8 cellular contexts compared by ENCODE assay signal in the genomic region with DNA sequence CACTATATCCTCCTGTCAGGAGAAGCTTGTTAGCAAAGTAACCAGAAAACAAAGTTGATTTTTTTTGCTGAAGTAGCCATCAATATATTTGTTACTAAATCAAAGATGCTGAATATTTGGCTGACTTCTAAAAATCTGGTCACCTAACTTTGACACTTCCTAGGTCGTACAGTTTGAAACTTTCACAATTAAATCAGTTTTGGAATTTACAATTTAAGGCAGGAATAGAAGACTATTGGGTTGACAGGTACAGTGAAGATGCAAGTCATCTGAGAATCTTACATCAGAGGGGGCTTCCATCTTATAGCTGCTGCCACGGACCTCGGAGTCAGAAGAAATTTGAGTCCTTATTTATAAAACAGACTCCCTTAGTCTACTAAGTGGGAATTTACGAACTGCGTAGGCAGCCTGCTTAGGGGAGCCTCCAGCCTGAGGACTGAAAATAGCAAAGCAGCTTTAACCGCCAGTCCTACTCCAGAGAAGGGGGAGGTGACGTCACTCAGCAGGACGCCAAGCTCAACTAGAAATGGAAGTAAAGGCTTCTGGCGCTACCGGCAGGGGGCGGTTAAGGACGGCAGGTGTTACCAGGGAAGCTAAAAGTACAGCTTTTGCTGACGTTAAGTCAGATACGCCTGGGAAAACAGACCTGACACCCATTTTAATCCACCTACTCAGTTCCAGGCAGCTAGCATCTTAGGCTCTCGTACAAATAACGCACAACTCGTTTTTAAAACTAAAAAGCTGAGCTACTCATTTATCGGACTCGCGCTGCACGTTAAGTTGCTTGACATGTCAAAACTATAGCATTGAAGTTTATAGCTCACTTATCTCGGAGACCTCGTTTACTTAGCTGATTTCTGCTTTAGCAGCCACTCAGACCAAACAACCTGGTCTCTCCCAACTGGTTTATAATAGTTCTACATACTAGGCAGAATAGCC.
DNase-seq lines count a peak whose midpoint lies in the region; ATAC-seq, FAIRE-seq and TF ChIP-seq lines count a peak whose summit lies in the region.

No MANE protein-coding gene starts in this region.

- H3K9me3 ChIP-seq in ascending aorta: no peaks in the 10 kb centered on the region

- no peak for TF ChIP-seq POLR2A in GM12891 (IDR thresholded peaks at IDR 0.05; ENCODE audit: low read depth, low read length)

- peaks cover under 1% of the 10 kb centered on the region for H3K36me3 Mint-ChIP-seq in T-helper 2 cell treated with Interferon-gamma antibody and Interleukin-4, amounts not matched to agents 5 μg/mL and 100 μg/mL, for 36 hours (ENCODE audit: low read depth)

- H3K27ac ChIP-seq in ascending aorta: peak overlapping the region; percentile 90 to 97

- H3K4me3 ChIP-seq in ascending aorta: peak overlapping the region; percentile 64 to 75
- peak overlapping the region; percentile 84 for H3K4me3 ChIP-seq in retinal pigment epithelial cell (ENCODE audit: low read length)

- intact Hi-C loops in ascending aorta (cut with DNase I): loop anchor here (1.0 to 10.0 kb wide), 5 partner anchors 19 to 1809 kb away; a partner anchor contains a TSS

- DNase-seq in GM12891 (ENCODE audit: insufficient read length, low spot score) (no peak), NCI-H187 treated with DMSO at 0.1 percent for 48 hours (lab: John Stamatoyannopoulos, UW) (peak; percentile 88), ascending aorta (ENCODE audit: low spot score in 2 of 2) (peak; percentile 96 to 99), hypothalamus (lab: John Stamatoyannopoulos, UW) (peak in 47 of 51 donors; percentile 6 to 87 (median 65)), retinal pigment epithelial cell (ENCODE audit: low read depth) (peak; percentile 96), GM19238 (ENCODE audit: insufficient read length, low spot score) (no peak)
- DNase-seq in T-helper 2 cell treated with Interferon-gamma antibody and Interleukin-4, amounts not matched to agents 5 μg/mL and 100 μg/mL, for 36 hours (ENCODE audit: low spot score): peak; percentile 88

- no peaks in the 10 kb centered on the region for H3K36me3 ChIP-seq in ascending aorta

- H3K4me3 Mint-ChIP-seq in T-helper 2 cell treated with Interferon-gamma antibody and Interleukin-4, amounts not matched to agents 5 μg/mL and 100 μg/mL, for 36 hours: peak overlapping the region; percentile 84

- H3K9me3 Mint-ChIP-seq in T-helper 2 cell treated with Interferon-gamma antibody and Interleukin-4, amounts not matched to agents 5 μg/mL and 100 μg/mL, for 36 hours: no peaks in the 10 kb centered on the region

- peaks cover 3% of the 10 kb centered on the region for H3K27me3 Mint-ChIP-seq in T-helper 2 cell treated with Interferon-gamma antibody and Interleukin-4, amounts not matched to agents 5 μg/mL and 100 μg/mL, for 36 hours (ENCODE audit: low read depth)

- FAIRE-seq in GM12891 (lab: Jason Lieb, UNC): peak; percentile 92

- H3K27ac Mint-ChIP-seq in T-helper 2 cell treated with Interferon-gamma antibody and Interleukin-4, amounts not matched to agents 5 μg/mL and 100 μg/mL, for 36 hours: peak overlapping the region; percentile 97

- TF ChIP-seq CTCF in ascending aorta (IDR thresholded peaks at IDR 0.05) (peak; percentile 80 to 87 (median 82)), retinal pigment epithelial cell (conservative IDR thresholded peaks at IDR 0.05; ENCODE audit: low read depth, low read length) (peak; percentile 96)

- peaks cover 0 to 19% of the 10 kb centered on the region in 2 donors for H3K4me1 ChIP-seq in ascending aorta

- peaks cover 73% of the 10 kb centered on the region for H3K4me1 Mint-ChIP-seq in T-helper 2 cell treated with Interferon-gamma antibody and Interleukin-4, amounts not matched to agents 5 μg/mL and 100 μg/mL, for 36 hours (ENCODE audit: low read depth)

- ATAC-seq in HG02938 (IDR thresholded peaks at IDR 0.05; ENCODE audit: unreplicated experiment): peak; percentile 42

- H3K27me3 ChIP-seq in ascending aorta: no peaks in the 10 kb centered on the region

TF ChIP-seq in GM12891, 5 proteins besides CTCF, POLR2A, EP300 and RAD21:
- TF ChIP-seq TAF1 (IDR thresholded peaks at IDR 0.05; ENCODE audit: low read depth, low read length) (0 out of 2 replicates have a peak, but pooled peaks have one; percentile 22), POU2F2 (IDR thresholded peaks at IDR 0.05; ENCODE audit: low read depth, low read length) (peak; percentile 79), POLR2AphosphoS5 (IDR thresholded peaks at IDR 0.05; ENCODE audit: low read depth, low read length) (no peak)

Comparison
In these comparisons a context has a peak if more than half of its experiments do, and no peak if none do; other contexts are left out.
1. DNase-seq: peak in NCI-H187 treated with DMSO at 0.1 percent for 48 hours (single experiment), T-helper 2 cell treated with Interferon-gamma antibody and Interleukin-4, amounts not matched to agents 5 μg/mL and 100 μg/mL, for 36 hours (single experiment), ascending aorta (2 of 2), hypothalamus (47 of 51) and retinal pigment epithelial cell (single experiment); none in GM12891 (single experiment) and GM19238 (single experiment).